1 cellular context compared by ENCODE assay signal in genomic region chr1:172795741-172796140, GRCh38.
TF ChIP-seq lines count a peak whose summit lies in the region.

No MANE protein-coding gene starts in this region.

TF ChIP-seq in A549, 52 proteins besides CTCF, POLR2A, EP300 and RAD21 (continued from another document):
- TF ChIP-seq REST (IDR thresholded peaks at IDR 0.05): no peak
